15 cellular contexts compared by ENCODE assay signal in genomic region chr6:138468320-138469015, GRCh38. TPM values are rescaled to one million over a fixed set of nuclear protein-coding genes. Genes with fewer than 3 reads are reported as not detected.
DNase-seq lines count a peak whose midpoint lies in the region; ATAC-seq and TF ChIP-seq lines count a peak whose summit lies in the region.
"Had no signal": no experiment of that assay in that cellular context is flagged by ENCODE, and none has a peak within 500 bp of the region (broad histone marks: within the 10 kb centered on the region; RNA-seq: fewer than 3 reads in every experiment).

No MANE protein-coding gene starts in this region.

- no peak for ATAC-seq in activated naive CD4-positive, alpha-beta T cell treated with anti-CD3 and anti-CD28 coated beads, Interleukin-2, amount 50 U/mL, for 72 hours
- no peak for ATAC-seq in GM19463 (IDR thresholded peaks at IDR 0.05; ENCODE audit: unreplicated experiment)
- ATAC-seq: GM12878 had no signal

- CTCF ChIA-PET in AG04449 (lab: Yijun Ruan, JAX): interaction anchor here (1.0 to 1.5 kb wide), 2 partner anchors 42 to 52 kb away, joined by 3 read pairs; no protein-coding TSS in a partner anchor

- POLR2A ChIA-PET in AG04449 (lab: Yijun Ruan, JAX): no interaction called here

- no peak overlapping the region for H3K4me3 ChIP-seq in AG04449 (ENCODE audit: low read depth, low read length)
- H3K4me3 ChIP-seq: GM12878, tibial artery had no signal

- no peak for TF ChIP-seq CTCF in AG04449 (IDR thresholded peaks at IDR 0.05; ENCODE audit: insufficient read depth, low read length, missing control alignments)

- H3K9me3 Mint-ChIP-seq in activated naive CD4-positive, alpha-beta T cell treated with anti-CD3 and anti-CD28 coated beads, Interleukin-2, amount 50 U/mL, for 72 hours: no peaks in the 10 kb centered on the region

- no peaks in the 10 kb centered on the region for H3K36me3 Mint-ChIP-seq in activated naive CD4-positive, alpha-beta T cell treated with anti-CD3 and anti-CD28 coated beads, Interleukin-2, amount 50 U/mL, for 72 hours
- H3K36me3 Mint-ChIP-seq: activated naive CD8-positive, alpha-beta T cell treated with anti-CD3 and anti-CD28 coated beads, Interleukin-2, amount 10 ng/mL, durations not matched to agents 7 days and 5 days had no signal

- H3K27ac Mint-ChIP-seq in activated naive CD4-positive, alpha-beta T cell treated with anti-CD3 and anti-CD28 coated beads, Interleukin-2, amount 50 U/mL, for 72 hours: no peak overlapping the region
- H3K27ac Mint-ChIP-seq: activated naive CD8-positive, alpha-beta T cell treated with anti-CD3 and anti-CD28 coated beads, Interleukin-2, amount 10 ng/mL, durations not matched to agents 7 days and 5 days; progenitor cell of endocrine pancreas had no signal

- peak; percentile 7 for DNase-seq in AG04449 (ENCODE audit: low read depth, low spot score)
- DNase-seq in HT1080 (ENCODE audit: low read depth): peak; percentile 77
- DNase-seq in amniotic epithelial cell (ENCODE audit: low read depth): peak; percentile 65
- DNase-seq in glomerular visceral epithelial cell (ENCODE audit: extremely low spot score): peak; percentile 12
- no peak for DNase-seq in activated naive CD4-positive, alpha-beta T cell treated with anti-CD3 and anti-CD28 coated beads, Interleukin-2, amount 50 U/mL, for 72 hours (ENCODE audit: low spot score in 2 of 2)
- DNase-seq in stimulated activated CD4-positive, alpha-beta T cell treated with anti-CD3 and anti-CD28 coated beads, Interleukin-4, amount 100 ng/mL, for 4 hours: no peak
- DNase-seq in COR-L47 (lab: John Stamatoyannopoulos, UW): no peak
- DNase-seq: activated naive CD8-positive, alpha-beta T cell treated with anti-CD3 and anti-CD28 coated beads, Interleukin-2, amount 10 ng/mL, durations not matched to agents 7 days and 5 days; DND-41; NCI-H187 treated with DMSO at 0.1 percent for 48 hours; stimulated activated CD8-positive, alpha-beta memory T cell treated with anti-CD3 and anti-CD28 coated beads, Interleukin-4, amount 100 ng/mL, for 48 hours; tibial artery had no signal

RNA-seq across cellular contexts. Expression of gene NHSL1, which starts 30.8 kb away (rescaled TPM):
- total RNA-seq in HT1080 (2014; rRNA removed; shearing (Covaris generic)): 4.0 and 7.5 TPM in 2 replicates
- 4.3 and 6.2 TPM in 2 replicates for polyA plus RNA-seq in HT1080 (2015; cell fraction: cytosol; rRNA removed)
- polyA plus RNA-seq in HT1080 (2015; cell fraction: nucleus; rRNA removed): 5.0 and 5.9 TPM in 2 replicates
- 1 to 10 TPM in 1 of 2 donors, under 1 TPM in 1; 0.68 to 1.9 TPM for total RNA-seq in activated naive CD4-positive, alpha-beta T cell treated with anti-CD3 and anti-CD28 coated beads, Interleukin-2, amount 50 U/mL, for 72 hours

Comparison
In these comparisons a context has a peak if more than half of its experiments do, and no peak if none do; other contexts are left out.
1. DNase-seq: peak in AG04449 (single experiment), HT1080 (single experiment), amniotic epithelial cell (single experiment) and glomerular visceral epithelial cell (single experiment); none in activated naive CD4-positive, alpha-beta T cell treated with anti-CD3 and anti-CD28 coated beads, Interleukin-2, amount 50 U/mL, for 72 hours (0 of 2), stimulated activated CD4-positive, alpha-beta T cell treated with anti-CD3 and anti-CD28 coated beads, Interleukin-4, amount 100 ng/mL, for 4 hours (0 of 2) and COR-L47 (single experiment).